ENCODE assay signal across 10 cellular contexts in genomic region chr12:8709124-8709830, GRCh38. TPM values are rescaled to one million over a fixed set of nuclear protein-coding genes. Genes with fewer than 3 reads are reported as not detected.
DNase-seq lines count a peak whose midpoint lies in the region; ATAC-seq lines count a peak whose summit lies in the region.
"Had no signal": no experiment of that assay in that cellular context is flagged by ENCODE, and none has a peak within 500 bp of the region (broad histone marks: within the 10 kb centered on the region; RNA-seq: fewer than 3 reads in every experiment).

No MANE protein-coding gene starts in this region.

- DNase-seq in DMS53 treated with DMSO at 0.1 percent for 48 hours (lab: John Stamatoyannopoulos, UW; ENCODE audit: unreplicated experiment) (peak; percentile 40), UCSD-AML1 (lab: John Stamatoyannopoulos, UW; ENCODE audit: unreplicated experiment) (peak; percentile 24), left ventricle myocardium superior (no peak), NCI-H2196 (lab: John Stamatoyannopoulos, UW; ENCODE audit: unreplicated experiment) (no peak), SHP77 treated with DMSO at 0.1 percent for 48 hours (lab: John Stamatoyannopoulos, UW) (no peak), NCI-H1436 treated with DMSO at 0.1 percent for 48 hours (lab: John Stamatoyannopoulos, UW) (no peak), NCI-H187 treated with DMSO at 0.1 percent for 48 hours (lab: John Stamatoyannopoulos, UW) (no peak)
- DNase-seq: activated T-cell treated with anti-CD3 and anti-CD28 coated beads, Interleukin-2, amount 50 U/mL, for 4 hours; stimulated activated CD4-positive, alpha-beta T cell treated with anti-CD3 and anti-CD28 coated beads, Interleukin-12 subunit alpha, Interleukin-12 subunit beta, amount 100 ng/mL, for 4 hours had no signal

- H3K4me3 ChIP-seq in rectal smooth muscle tissue (ENCODE audit: low read length), result peak overlapping the region; percentile 42

- no peak overlapping the region for H3K27ac ChIP-seq in rectal smooth muscle tissue (ENCODE audit: low read depth, low read length)

- ATAC-seq in left ventricle myocardium superior, result peak; percentile 81
- ATAC-seq: activated T-cell treated with anti-CD3 and anti-CD28 coated beads, Interleukin-2, amount 50 U/mL, for 4 hours had no signal

- H3K36me3 ChIP-seq in rectal smooth muscle tissue (ENCODE audit: control insufficient read depth, insufficient read depth, low read length), result no peaks in the 10 kb centered on the region

- intact Hi-C loops in left ventricle myocardium superior (cut with micrococcal nuclease), result no loop called here

- H3K4me1 ChIP-seq in rectal smooth muscle tissue (ENCODE audit: control insufficient read depth, insufficient read depth, low read length), result peaks cover 2% of the 10 kb centered on the region

- no peak overlapping the region for H3K9ac ChIP-seq in rectal smooth muscle tissue (ENCODE audit: low read length)

- H3K27me3 ChIP-seq in rectal smooth muscle tissue (ENCODE audit: control insufficient read depth, insufficient read depth, low read length), result no peaks in the 10 kb centered on the region

RNA-seq across cellular contexts. Expression of gene RIMKLB, which starts 11.5 kb away (rescaled TPM):
- total RNA-seq in left ventricle myocardium superior, result 9.7 TPM

RNA-seq across cellular contexts. Expression of gene MFAP5, which starts 46.7 kb away (rescaled TPM):
- total RNA-seq in left ventricle myocardium superior, result 29.1 TPM
- total RNA-seq: activated T-cell treated with anti-CD3 and anti-CD28 coated beads, Interleukin-2, amount 50 U/mL, for 4 hours had no signal

Comparison
In these comparisons a context has a peak if more than half of its experiments do, and no peak if none do; other contexts are left out.
1. DNase-seq: peak in DMS53 treated with DMSO at 0.1 percent for 48 hours (single experiment) and UCSD-AML1 (single experiment); none in left ventricle myocardium superior (single experiment), NCI-H2196 (single experiment), SHP77 treated with DMSO at 0.1 percent for 48 hours (single experiment), NCI-H1436 treated with DMSO at 0.1 percent for 48 hours (single experiment) and NCI-H187 treated with DMSO at 0.1 percent for 48 hours (single experiment).